8 cellular contexts compared by ENCODE assay signal in the genomic region with DNA sequence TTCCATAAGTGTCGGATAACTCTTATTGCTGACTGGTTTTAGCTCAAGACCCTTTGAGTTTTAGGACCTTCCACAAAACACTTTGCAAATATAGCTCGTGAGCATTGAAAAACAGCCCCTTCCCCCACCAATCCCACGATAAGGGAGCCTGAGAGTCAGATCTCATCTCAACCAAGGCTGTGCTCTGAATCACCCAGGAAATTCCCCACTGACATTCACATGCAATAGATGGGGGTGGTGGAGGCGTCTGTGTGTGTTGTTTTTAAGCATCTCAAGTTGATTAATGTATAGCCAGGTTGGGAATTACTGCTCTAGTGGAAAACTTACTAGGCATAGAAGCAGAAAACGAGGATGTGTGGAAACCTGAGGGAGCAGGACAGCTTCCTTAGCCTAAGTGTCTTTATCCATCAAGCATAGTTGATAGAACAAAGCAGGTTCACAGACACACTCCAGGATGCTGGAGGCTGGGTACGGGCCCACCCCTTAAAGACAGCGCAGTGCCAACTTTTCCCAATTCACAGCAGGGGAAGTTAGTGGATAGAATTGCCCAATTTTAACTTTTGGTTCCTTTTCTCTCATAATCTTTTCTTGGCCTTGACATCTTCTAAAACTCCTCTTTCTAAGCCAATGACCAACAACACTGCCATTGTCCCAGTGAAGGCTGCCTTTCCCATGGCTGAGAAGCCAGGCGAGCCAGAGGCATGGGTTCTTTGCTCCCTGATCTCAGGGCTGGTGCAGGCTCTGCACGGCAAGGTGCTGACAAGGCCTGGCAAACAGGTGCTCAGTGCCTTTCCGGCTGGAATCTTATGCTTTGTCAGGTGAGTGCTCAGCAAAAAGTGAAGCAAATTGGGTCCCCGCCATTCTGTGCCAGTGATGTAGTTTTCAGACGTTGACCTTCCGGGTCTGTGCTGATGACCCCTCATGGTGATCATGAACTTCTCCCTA.
DNase-seq lines count a peak whose midpoint lies in the region; ATAC-seq, FAIRE-seq and TF ChIP-seq lines count a peak whose summit lies in the region.

No MANE protein-coding gene starts in this region.

- H3K4me2 ChIP-seq in smooth muscle cell (no peak overlapping the region), HepG2 (ENCODE audit: low read depth, low read length) (no peak overlapping the region)

- peaks cover 8% of the 10 kb centered on the region for H3K9me3 ChIP-seq in smooth muscle cell (replicated peaks; ENCODE audit: low read depth)
- H3K9me3 ChIP-seq in HepG2 (ENCODE audit: low read length): no peaks in the 10 kb centered on the region

- in situ Hi-C loops in HepG2 (cut with HindIII; ENCODE audit: extremely low pct_ligation_motif_present, low pct_unique_long_range_greater_than_20kb): no loop called here

- no peak overlapping the region for H3K4me3 ChIP-seq in smooth muscle cell
- no peak overlapping the region for H3K4me3 ChIP-seq in HepG2 (replicated peaks in 1 of 3; ENCODE audit: insufficient read depth in 1 of 3, low read depth in 2 of 3, low read length in 3 of 3)

- 82% methylated on average over 13 of the region's 13 CpGs for WGBS in smooth muscle cell (ENCODE audit: low lambda C conversion rate)
- 10% methylated on average over 9 of the region's 13 CpGs for WGBS in HepG2 (ENCODE audit: low lambda C conversion rate)

- H3F3A ChIP-seq in smooth muscle cell (ENCODE audit: low read depth): no peaks in the 10 kb centered on the region

- H3K9ac ChIP-seq in smooth muscle cell (ENCODE audit: low read depth) (no peak overlapping the region), HepG2 (ENCODE audit: insufficient read depth, low read depth, low read length) (no peak overlapping the region)

- H3K27me3 ChIP-seq in smooth muscle cell (ENCODE audit: low read depth): no peaks in the 10 kb centered on the region
- peaks cover 0 to 16% of the 10 kb centered on the region in 2 experiments; a peak in 3 of 5 replicates for H3K27me3 ChIP-seq in HepG2 (ENCODE audit: control insufficient read depth in 1 of 2, insufficient read depth in 2 of 2, low read length in 2 of 2)

- H3K4me1 ChIP-seq in smooth muscle cell (ENCODE audit: low read depth) (no peaks in the 10 kb centered on the region), HepG2 (ENCODE audit: insufficient read depth, low read length) (no peaks in the 10 kb centered on the region)

- no peak for TF ChIP-seq CTCF in smooth muscle cell (IDR thresholded peaks at IDR 0.05; ENCODE audit: borderline replicate concordance, insufficient read depth, poor library complexity, severe bottlenecking)
- TF ChIP-seq CTCF in HepG2 (CRISPR knock-in tag; IDR thresholded peaks at IDR 0.05): no peak

- no TSS peak for BruUV-seq in HepG2 (replicated peaks; lab: Mats Ljungman, UMichigan)

- TF ChIP-seq EP300 in HepG2 (IDR thresholded peaks at IDR 0.05; ENCODE audit: low read depth in 2 of 2, low read length in 2 of 2) (no peak), HepG2 (CRISPR knock-in tag; IDR thresholded peaks at IDR 0.05; ENCODE audit: borderline replicate concordance) (no peak)

- no peaks in the 10 kb centered on the region for H4K20me1 ChIP-seq in smooth muscle cell (ENCODE audit: low read depth)
- H4K20me1 ChIP-seq in HepG2 (ENCODE audit: insufficient read depth, low read length): no peaks in the 10 kb centered on the region

- no peak for DNase-seq in GM18507 (ENCODE audit: extremely low spot score, insufficient read length, low read depth)
- DNase-seq in activated CD8-positive, alpha-beta memory T cell treated with anti-CD3 and anti-CD28 coated beads, Interleukin-2, amount 50 U/mL, for 24 hours (ENCODE audit: extremely low read depth): peak; percentile 24
- no peak for DNase-seq in smooth muscle cell (lab: John Stamatoyannopoulos, UW; ENCODE audit: unreplicated experiment)
- no peak for DNase-seq in HepG2 (ENCODE audit: low spot score)
- DNase-seq in middle frontal gyrus (ENCODE audit: extremely low spot score, low spot score): no peak
- no peak for DNase-seq in NCI-H526 treated with DMSO at 0.1 percent for 48 hours (lab: John Stamatoyannopoulos, UW)
- DNase-seq in ureter (ENCODE audit: low spot score): no peak

- TF ChIP-seq POLR2A in HepG2 (IDR thresholded peaks at IDR 0.05; ENCODE audit: insufficient read depth in 1 of 2, low read depth in 2 of 2, low read length in 2 of 2): no peak

- H3K27ac ChIP-seq in smooth muscle cell (ENCODE audit: low read depth) (peak overlapping the region; percentile 55), HepG2 (ENCODE audit: extremely low read length, insufficient read depth, low read length) (no peak overlapping the region)

- peaks cover 8% of the 10 kb centered on the region for H3K36me3 ChIP-seq in smooth muscle cell (ENCODE audit: low read depth)
- no peaks in the 10 kb centered on the region for H3K36me3 ChIP-seq in HepG2 (replicated peaks in 1 of 2; ENCODE audit: control insufficient read depth in 1 of 2, insufficient read depth in 2 of 2, low read length in 2 of 2)

- POLR2A ChIA-PET in HepG2 (lab: Yijun Ruan, JAX): no interaction called here

- H2AFZ ChIP-seq in smooth muscle cell (ENCODE audit: low read depth) (no peak overlapping the region), HepG2 (ENCODE audit: low read length) (no peak overlapping the region)

- peak; percentile 84 for ATAC-seq in HG02759 (IDR thresholded peaks at IDR 0.05; ENCODE audit: unreplicated experiment)
- ATAC-seq in HepG2: no peak

- TF ChIP-seq RAD21 in HepG2 (CRISPR knock-in tag; IDR thresholded peaks at IDR 0.05): no peak

- CTCF ChIA-PET in HepG2 (lab: Yijun Ruan, JAX; ENCODE audit: low intra/inter-chr PET ratio, low total read pairs): no interaction called here

- H3K79me2 ChIP-seq in smooth muscle cell (ENCODE audit: low read depth): no peaks in the 10 kb centered on the region
- H3K79me2 ChIP-seq in HepG2 (ENCODE audit: insufficient read depth, low read length): no peaks in the 10 kb centered on the region

- intact Hi-C loops in HepG2 (cut with micrococcal nuclease; ENCODE audit: unreplicated experiment): no loop called here

- FAIRE-seq in GM18507 (lab: Jason Lieb, UNC) (peak; percentile 49), HepG2 (lab: Jason Lieb, UNC) (no peak)

TF ChIP-seq in HepG2, 621 proteins besides CTCF, POLR2A, EP300 and RAD21:
- TF ChIP-seq FOXO1 (CRISPR knock-in tag; IDR thresholded peaks at IDR 0.05) (no peak), SP2 (CRISPR knock-in tag; IDR thresholded peaks at IDR 0.05) (no peak), HOXA5 (CRISPR knock-in tag; IDR thresholded peaks at IDR 0.05) (no peak), ZSCAN25 (CRISPR knock-in tag; IDR thresholded peaks at IDR 0.05) (no peak), ZNF749 (CRISPR knock-in tag; IDR thresholded peaks at IDR 0.05; ENCODE audit: borderline replicate concordance) (no peak), ZNF230 (CRISPR knock-in tag; IDR thresholded peaks at IDR 0.05) (no peak), ZNF678 (CRISPR knock-in tag; IDR thresholded peaks at IDR 0.05) (no peak)
- TF ChIP-seq, protein P1, sequence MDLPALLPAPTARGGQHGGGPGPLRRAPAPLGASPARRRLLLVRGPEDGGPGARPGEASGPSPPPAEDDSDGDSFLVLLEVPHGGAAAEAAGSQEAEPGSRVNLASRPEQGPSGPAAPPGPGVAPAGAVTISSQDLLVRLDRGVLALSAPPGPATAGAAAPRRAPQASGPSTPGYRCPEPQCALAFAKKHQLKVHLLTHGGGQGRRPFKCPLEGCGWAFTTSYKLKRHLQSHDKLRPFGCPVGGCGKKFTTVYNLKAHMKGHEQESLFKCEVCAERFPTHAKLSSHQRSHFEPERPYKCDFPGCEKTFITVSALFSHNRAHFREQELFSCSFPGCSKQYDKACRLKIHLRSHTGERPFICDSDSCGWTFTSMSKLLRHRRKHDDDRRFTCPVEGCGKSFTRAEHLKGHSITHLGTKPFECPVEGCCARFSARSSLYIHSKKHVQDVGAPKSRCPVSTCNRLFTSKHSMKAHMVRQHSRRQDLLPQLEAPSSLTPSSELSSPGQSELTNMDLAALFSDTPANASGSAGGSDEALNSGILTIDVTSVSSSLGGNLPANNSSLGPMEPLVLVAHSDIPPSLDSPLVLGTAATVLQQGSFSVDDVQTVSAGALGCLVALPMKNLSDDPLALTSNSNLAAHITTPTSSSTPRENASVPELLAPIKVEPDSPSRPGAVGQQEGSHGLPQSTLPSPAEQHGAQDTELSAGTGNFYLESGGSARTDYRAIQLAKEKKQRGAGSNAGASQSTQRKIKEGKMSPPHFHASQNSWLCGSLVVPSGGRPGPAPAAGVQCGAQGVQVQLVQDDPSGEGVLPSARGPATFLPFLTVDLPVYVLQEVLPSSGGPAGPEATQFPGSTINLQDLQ (CRISPR knock-in tag; IDR thresholded peaks at IDR 0.05): no peak
- TF ChIP-seq, protein P2, sequence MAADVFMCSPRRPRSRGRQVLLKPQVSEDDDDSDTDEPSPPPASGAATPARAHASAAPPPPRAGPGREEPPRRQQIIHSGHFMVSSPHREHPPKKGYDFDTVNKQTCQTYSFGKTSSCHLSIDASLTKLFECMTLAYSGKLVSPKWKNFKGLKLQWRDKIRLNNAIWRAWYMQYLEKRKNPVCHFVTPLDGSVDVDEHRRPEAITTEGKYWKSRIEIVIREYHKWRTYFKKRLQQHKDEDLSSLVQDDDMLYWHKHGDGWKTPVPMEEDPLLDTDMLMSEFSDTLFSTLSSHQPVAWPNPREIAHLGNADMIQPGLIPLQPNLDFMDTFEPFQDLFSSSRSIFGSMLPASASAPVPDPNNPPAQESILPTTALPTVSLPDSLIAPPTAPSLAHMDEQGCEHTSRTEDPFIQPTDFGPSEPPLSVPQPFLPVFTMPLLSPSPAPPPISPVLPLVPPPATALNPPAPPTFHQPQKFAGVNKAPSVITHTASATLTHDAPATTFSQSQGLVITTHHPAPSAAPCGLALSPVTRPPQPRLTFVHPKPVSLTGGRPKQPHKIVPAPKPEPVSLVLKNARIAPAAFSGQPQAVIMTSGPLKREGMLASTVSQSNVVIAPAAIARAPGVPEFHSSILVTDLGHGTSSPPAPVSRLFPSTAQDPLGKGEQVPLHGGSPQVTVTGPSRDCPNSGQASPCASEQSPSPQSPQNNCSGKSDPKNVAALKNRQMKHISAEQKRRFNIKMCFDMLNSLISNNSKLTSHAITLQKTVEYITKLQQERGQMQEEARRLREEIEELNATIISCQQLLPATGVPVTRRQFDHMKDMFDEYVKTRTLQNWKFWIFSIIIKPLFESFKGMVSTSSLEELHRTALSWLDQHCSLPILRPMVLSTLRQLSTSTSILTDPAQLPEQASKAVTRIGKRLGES (CRISPR knock-in tag; IDR thresholded peaks at IDR 0.05; ENCODE audit: borderline replicate concordance): no peak
